Comparison of ENCODE assay signal across 21 cellular contexts in the genomic region with DNA sequence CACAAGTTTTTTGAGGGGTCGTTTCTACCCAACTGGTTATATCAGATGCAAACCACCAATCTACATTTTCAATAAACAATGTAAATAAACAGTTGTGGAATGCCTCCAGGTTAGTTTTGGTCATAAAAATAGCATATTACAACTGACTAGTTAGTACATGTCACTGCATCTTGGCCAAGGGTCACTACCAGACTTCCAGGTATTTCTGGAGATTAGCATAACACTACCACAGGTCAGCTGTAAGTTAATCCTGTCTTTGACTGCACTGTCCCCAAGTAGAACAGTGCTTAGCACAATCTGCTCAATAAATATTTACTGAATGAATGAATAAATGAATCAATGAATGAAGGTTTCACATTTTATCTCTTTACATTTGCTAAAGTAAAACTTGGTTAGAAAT.
DNase-seq lines count a peak whose midpoint lies in the region; ATAC-seq, FAIRE-seq and TF ChIP-seq lines count a peak whose summit lies in the region.
"Had no signal": no experiment of that assay in that cellular context is flagged by ENCODE, and none has a peak within 500 bp of the region (broad histone marks: within the 10 kb centered on the region; RNA-seq: fewer than 3 reads in every experiment).

No MANE protein-coding gene starts in this region.

- TF ChIP-seq POLR2A in H1 (IDR thresholded peaks at IDR 0.05; ENCODE audit: control extremely low read depth in 1 of 2, low read depth in 2 of 2, low read length in 2 of 2): no peak

- no peaks in the 10 kb centered on the region for H4K20me1 ChIP-seq in H9 (ENCODE audit: control insufficient read depth, insufficient read depth, insufficient read length)
- H4K20me1 ChIP-seq in H1 (replicated peaks in 1 of 2; ENCODE audit: control insufficient read depth in 1 of 2, insufficient read depth in 2 of 2, low read length in 2 of 2): no peaks in the 10 kb centered on the region
- no peaks in the 10 kb centered on the region for H4K20me1 ChIP-seq in neural progenitor cell (ENCODE audit: low read depth)

- H2AFZ ChIP-seq in H9 (ENCODE audit: low read length) (no peak overlapping the region), H1 (ENCODE audit: low read length) (no peak overlapping the region), neural progenitor cell (replicated peaks) (no peak overlapping the region)

- H3K23ac ChIP-seq in H9 (ENCODE audit: insufficient read length, low read depth, low read length) (no peak overlapping the region), H1 (ENCODE audit: insufficient read length) (no peak overlapping the region)

- H3K14ac ChIP-seq in H9 (ENCODE audit: insufficient read depth, low read length) (no peak overlapping the region), H1 (ENCODE audit: insufficient read length) (no peak overlapping the region)

- H3K9ac ChIP-seq in H9 (ENCODE audit: extremely low read depth, insufficient read length, low read length) (no peak overlapping the region), HUES6 (ENCODE audit: low read length) (no peak overlapping the region), H1 (replicated peaks in 1 of 4; ENCODE audit: extremely low read depth in 1 of 4, low read depth in 3 of 4, low read length in 3 of 4) (no peak overlapping the region), neural progenitor cell (no peak overlapping the region)

- POLR2A ChIA-PET in H1 (lab: Charles Lee; ENCODE audit: partially characterized antibody): interaction anchor here (0.8 to 1.8 kb wide), 2 partner anchors 14 to 46 kb away, joined by 3 read pairs; no protein-coding TSS in a partner anchor

- H4K91ac ChIP-seq in H9 (ENCODE audit: insufficient read length, low read depth, low read length): no peak overlapping the region
- no peak overlapping the region for H4K91ac ChIP-seq in H1 (replicated peaks; ENCODE audit: insufficient read length, low read length)

- H2BK20ac ChIP-seq in H9 (ENCODE audit: low read depth, low read length, poor library complexity, severe bottlenecking) (no peak overlapping the region), H1 (ENCODE audit: low read length) (no peak overlapping the region)

- H3K79me1 ChIP-seq in H9 (ENCODE audit: insufficient read depth, low read depth, low read length, poor library complexity, severe bottlenecking) (no peaks in the 10 kb centered on the region), H1 (ENCODE audit: low read depth, low read length) (no peaks in the 10 kb centered on the region)

- no peaks in the 10 kb centered on the region for H3K23me2 ChIP-seq in H9 (ENCODE audit: insufficient read length, low read depth, low read length, poor library complexity, severe bottlenecking)
- no peaks in the 10 kb centered on the region for H3K23me2 ChIP-seq in H1 (ENCODE audit: low read depth, low read length)

- H3K36me3 ChIP-seq in HUES6 (ENCODE audit: control insufficient read depth, insufficient read depth, low read length): no peaks in the 10 kb centered on the region
- H3K36me3 ChIP-seq in H1 (ENCODE audit: control insufficient read depth in 2 of 4, insufficient read depth in 4 of 4, low read length in 3 of 4): no peaks in the 10 kb centered on the region; a peak in 1 of 8 replicates
- no peaks in the 10 kb centered on the region for H3K36me3 ChIP-seq in neural progenitor cell

- H2BK120ac ChIP-seq in H9 (ENCODE audit: low read depth, low read length, poor library complexity, severe bottlenecking): no peak overlapping the region
- H2BK120ac ChIP-seq in H1 (replicated peaks; ENCODE audit: low read depth, low read length): no peak overlapping the region

- H3K79me2 ChIP-seq in H9 (ENCODE audit: insufficient read depth, low read length) (no peaks in the 10 kb centered on the region), H1 (ENCODE audit: control insufficient read depth in 1 of 2, insufficient read depth in 2 of 2, low read length in 2 of 2) (no peaks in the 10 kb centered on the region), neural progenitor cell (ENCODE audit: low read depth) (no peaks in the 10 kb centered on the region)

- H3K56ac ChIP-seq in H9 (ENCODE audit: insufficient read length, low read depth, low read length) (no peak overlapping the region), H1 (replicated peaks; ENCODE audit: insufficient read length, low read depth, low read length) (no peak overlapping the region)

- no peak overlapping the region; a peak in 1 of 5 replicates for H3K4me3 Mint-ChIP-seq in H9
- no peak overlapping the region for H3K4me3 Mint-ChIP-seq in neural progenitor cell
- H3K4me3 Mint-ChIP-seq: T-cell had no signal

- H3K4me2 ChIP-seq in H9 (ENCODE audit: insufficient read depth, insufficient read length, low read length) (no peak overlapping the region), H1 (ENCODE audit: insufficient read depth in 1 of 2, low read depth in 2 of 2, low read length in 2 of 2) (peak overlapping the region; percentile 2 to 45; a peak in 2 of 4 replicates), neural progenitor cell (no peak overlapping the region)

- H2BK15ac ChIP-seq in H9 (ENCODE audit: low read depth, low read length) (no peak overlapping the region), H1 (ENCODE audit: low read length) (no peak overlapping the region)

- FAIRE-seq in H1 (lab: Jason Lieb, UNC): peak; percentile 68
- FAIRE-seq: GM19239 had no signal

- H3K4me1 Mint-ChIP-seq in H9: peaks cover 22 to 23% of the 10 kb centered on the region in 2 experiments
- H3K4me1 Mint-ChIP-seq in neural progenitor cell: no peaks in the 10 kb centered on the region
- H3K4me1 Mint-ChIP-seq: T-cell had no signal

- no peaks in the 10 kb centered on the region for H3K9me3 ChIP-seq in H9 (ENCODE audit: control insufficient read depth, low read depth, low read length)
- no peaks in the 10 kb centered on the region for H3K9me3 ChIP-seq in HUES6 (ENCODE audit: control insufficient read depth, insufficient read depth, low read depth, low read length)
- no peaks in the 10 kb centered on the region for H3K9me3 ChIP-seq in H1 (ENCODE audit: insufficient read depth in 2 of 2, low read depth in 1 of 2, low read length in 1 of 2)
- no peaks in the 10 kb centered on the region for H3K9me3 ChIP-seq in neural progenitor cell (ENCODE audit: low read depth)

- no CpG with 5 or more reads among the region's 1 CpG for WGBS in H9 (ENCODE audit: extremely low coverage, insufficient read length, low lambda C conversion rate)
- WGBS in H1 (ENCODE audit: extremely low coverage in 1 of 2, insufficient coverage in 1 of 2, insufficient read length in 1 of 2, insufficient replicate concordance in 2 of 2, low coverage in 1 of 2, low lambda C conversion rate in 2 of 2, missing lambda C conversion rate in 1 of 2), 2 experiments: 32% methylated on average over 1 of the region's 1 CpG; no CpG with 5 or more reads in 1 of the 2 experiments

- H3T11ph ChIP-seq in H9 (ENCODE audit: low read length): no peak overlapping the region

- H2BK12ac ChIP-seq in H9 (ENCODE audit: insufficient read length, low read depth, low read length): no peak overlapping the region
- H2BK12ac ChIP-seq in H1 (ENCODE audit: low read depth, low read length): no peak overlapping the region

- H3K18ac ChIP-seq in H9 (ENCODE audit: insufficient read length, low read depth, low read length) (no peak overlapping the region), H1 (ENCODE audit: extremely low read depth, low read length) (no peak overlapping the region; the same call in 1 of the 2 replicates)

- TF ChIP-seq EP300 in H1 (IDR thresholded peaks at IDR 0.05; ENCODE audit: borderline replicate concordance in 1 of 2, low read depth in 2 of 2, low read length in 2 of 2): no peak

- H2AK5ac ChIP-seq in H9 (ENCODE audit: insufficient read length, low read length): no peak overlapping the region
- no peak overlapping the region for H2AK5ac ChIP-seq in H1 (ENCODE audit: low read depth, low read length)

- no peak for TF ChIP-seq CTCF in H9 (conservative IDR thresholded peaks at IDR 0.05)
- TF ChIP-seq CTCF in H1 (IDR thresholded peaks at IDR 0.05; ENCODE audit: control extremely low read depth in 1 of 3, insufficient read depth in 1 of 3, low read depth in 1 of 3, low read length in 3 of 3): no peak
- TF ChIP-seq CTCF in neural progenitor cell (IDR thresholded peaks at IDR 0.05): no peak

- no peak overlapping the region for H3K27ac ChIP-seq in H9 (ENCODE audit: insufficient read length, low read depth, low read length)
- H3K27ac ChIP-seq in HUES6 (ENCODE audit: low read depth, low read length): peak overlapping the region; percentile 30; the same call in 1 of the 2 replicates
- peak overlapping the region; percentile 5; the same call in 1 of the 2 replicates for H3K27ac ChIP-seq in H1 (ENCODE audit: low read depth, low read length)
- H3K27ac ChIP-seq in neural progenitor cell: peak overlapping the region; percentile 18
- H3K27ac ChIP-seq: HL-60 had no signal

- CTCF ChIA-PET in H1 (lab: Charles Lee; ENCODE audit: partially characterized antibody): interaction anchor here (1.3 kb wide), 1 partner anchor 13 kb away, joined by 3 read pairs; no protein-coding TSS in a partner anchor

- H3K4ac ChIP-seq in H9 (ENCODE audit: low read depth, low read length) (no peak overlapping the region), H1 (replicated peaks; ENCODE audit: insufficient read length, low read depth, low read length) (no peak overlapping the region)

- H3F3A ChIP-seq in neural progenitor cell (ENCODE audit: low read depth): peaks cover 7% of the 10 kb centered on the region

- H4K8ac ChIP-seq in H9 (replicated peaks; ENCODE audit: insufficient read length, low read depth, low read length) (no peak overlapping the region), H1 (ENCODE audit: extremely low read depth, insufficient read depth, low read length) (no peak overlapping the region)

- H3K27me3 ChIP-seq in H9 (ENCODE audit: insufficient read depth, low read length): no peaks in the 10 kb centered on the region
- H3K27me3 ChIP-seq in HUES6 (ENCODE audit: control insufficient read depth, insufficient read depth, low read length): no peaks in the 10 kb centered on the region
- no peaks in the 10 kb centered on the region for H3K27me3 ChIP-seq in H1 (replicated peaks in 1 of 4; ENCODE audit: control insufficient read depth in 3 of 4, extremely low read depth in 1 of 4, insufficient read depth in 3 of 4, low read length in 3 of 4)
- H3K27me3 ChIP-seq in neural progenitor cell: no peaks in the 10 kb centered on the region

- peak overlapping the region in 2 of 3 experiments; percentile 76 to 98; a peak in 4 of 7 replicates for H3K27ac Mint-ChIP-seq in H9
- H3K27ac Mint-ChIP-seq in neural progenitor cell: no peak overlapping the region
- H3K27ac Mint-ChIP-seq: T-cell had no signal

- ATAC-seq in HG03460 (IDR thresholded peaks at IDR 0.05; ENCODE audit: unreplicated experiment): no peak
- no peak for ATAC-seq in GM19035 (IDR thresholded peaks at IDR 0.05; ENCODE audit: unreplicated experiment)
- ATAC-seq in HG02973 (IDR thresholded peaks at IDR 0.05; ENCODE audit: unreplicated experiment): no peak
- ATAC-seq in GM21717 (IDR thresholded peaks at IDR 0.05; ENCODE audit: unreplicated experiment): no peak
- ATAC-seq: SK-N-SH treated with all-trans-retinoic acid at 6 μM for 48 hours, T-cell had no signal

- H3K4me1 ChIP-seq in H9 (ENCODE audit: insufficient read depth, low read length) (peaks cover 8% of the 10 kb centered on the region), HUES6 (ENCODE audit: control insufficient read depth, insufficient read depth, low read length) (peaks cover 13% of the 10 kb centered on the region), H1 (replicated peaks in 1 of 4; ENCODE audit: control insufficient read depth in 3 of 4, insufficient read depth in 4 of 4, low read length in 3 of 4) (peaks cover 0 to 5% (median 2%) of the 10 kb centered on the region in 4 experiments; a peak in 4 of 7 replicates), neural progenitor cell (peaks cover 5% of the 10 kb centered on the region)

- H3K27me3 Mint-ChIP-seq in H9 (ENCODE audit: low read depth): no peaks in the 10 kb centered on the region
- H3K27me3 Mint-ChIP-seq in neural progenitor cell (ENCODE audit: insufficient read depth, low read depth): no peaks in the 10 kb centered on the region
- H3K27me3 Mint-ChIP-seq: T-cell had no signal

- peaks cover 22 to 34% of the 10 kb centered on the region in 2 experiments for H3K9me3 Mint-ChIP-seq in H9
- peaks cover 48% of the 10 kb centered on the region for H3K9me3 Mint-ChIP-seq in neural progenitor cell

- H3K36me3 Mint-ChIP-seq in H9 (ENCODE audit: insufficient read depth in 1 of 3, low read depth in 3 of 3) (peaks cover 8 to 51% (median 11%) of the 10 kb centered on the region in 3 experiments), neural progenitor cell (peaks cover 31% of the 10 kb centered on the region)

- H3K4me3 ChIP-seq in HUES6 (ENCODE audit: low read depth, low read length) (no peak overlapping the region), H1 (ENCODE audit: extremely low read depth in 1 of 4, insufficient read depth in 2 of 4, low read depth in 3 of 4, low read length in 4 of 4) (0 out of 8 replicates have a peak overlapping the region, but pooled peaks of 1 of the 4 experiments have one; percentile 8), neural progenitor cell (no peak overlapping the region)

- TF ChIP-seq RAD21 in H1 (IDR thresholded peaks at IDR 0.05 in 1 of 2, conservative IDR thresholded peaks at IDR 0.05 in 1 of 2; ENCODE audit: low read depth in 2 of 2, low read length in 2 of 2): no peak

- H4K5ac ChIP-seq in H9 (ENCODE audit: insufficient read length, low read depth, low read length) (no peak overlapping the region), H1 (ENCODE audit: insufficient read length, low read depth, low read length) (peak overlapping the region; percentile 72)

- H2BK5ac ChIP-seq in H9 (ENCODE audit: insufficient read length, low read length): no peak overlapping the region
- H2BK5ac ChIP-seq in H1 (ENCODE audit: low read depth, low read length): no peak overlapping the region

- DNase-seq in H9: no peak
- DNase-seq in H1 (ENCODE audit: low read depth in 1 of 2, low spot score in 2 of 2): no peak
- DNase-seq in neural progenitor cell (ENCODE audit: low spot score): no peak
- DNase-seq: ACHN, C1 segment of cervical spinal cord, GF-D8, KBM-7, NCI-H1105 treated with DMSO at 0.1 percent for 48 hours, NCI-H1694, NCI-H2081 treated with DMSO at 0.1 percent for 48 hours, OCI-M1, SHP77 treated with DMSO at 0.1 percent for 48 hours, T-cell had no signal

Comparison
In these comparisons a context has a peak if more than half of its experiments do, and no peak if none do; other contexts are left out.
1. H3K4me2 ChIP-seq: peak in H1 (2 of 2); none in H9 (single experiment) and neural progenitor cell (single experiment).